In the genomic region with DNA sequence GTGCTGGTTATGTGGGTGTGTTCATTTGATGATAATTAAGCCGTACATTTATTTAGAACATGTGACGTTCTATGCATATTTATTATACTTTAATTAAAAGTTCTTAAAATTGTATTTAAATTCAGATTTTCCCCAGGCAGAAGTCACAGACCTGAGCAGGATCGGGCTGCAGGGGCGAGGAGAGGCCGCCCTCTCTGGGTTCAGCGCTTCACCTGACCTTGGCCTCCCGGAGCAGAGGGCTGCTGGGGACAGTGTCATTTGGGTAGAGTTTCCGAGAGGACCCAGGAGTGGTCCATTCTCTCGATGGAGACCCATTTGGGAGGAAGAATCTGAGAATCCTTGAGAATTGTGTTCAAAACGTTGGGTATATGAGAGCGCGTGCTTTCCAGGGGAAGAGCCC, we compare ENCODE assay signal across 15 cellular contexts. TPM values are rescaled to one million over a fixed set of nuclear protein-coding genes. Genes with fewer than 3 reads are reported as not detected.
DNase-seq lines count a peak whose midpoint lies in the region; ATAC-seq and TF ChIP-seq lines count a peak whose summit lies in the region.
"Had no signal": no experiment of that assay in that cellular context is flagged by ENCODE, and none has a peak within 500 bp of the region (broad histone marks: within the 10 kb centered on the region; RNA-seq: fewer than 3 reads in every experiment).

No MANE protein-coding gene starts in this region.

- H3K4me2 ChIP-seq in GM23338: peak overlapping the region; percentile 90

- H2AFZ ChIP-seq in GM23338: peak overlapping the region; percentile 98

- H3K36me3 ChIP-seq in GM23338 (ENCODE audit: insufficient read depth) (no peaks in the 10 kb centered on the region; the same call in 1 of the 2 replicates), iPS DF 6.9 (ENCODE audit: control insufficient read depth, insufficient read depth, low read length) (no peaks in the 10 kb centered on the region), testis (ENCODE audit: low read depth, missing control alignments) (no peaks in the 10 kb centered on the region), HAP-1 (replicated peaks) (no peaks in the 10 kb centered on the region)

- H3F3A ChIP-seq in GM23338 (replicated peaks; ENCODE audit: low read depth): no peaks in the 10 kb centered on the region

- CTCF ChIA-PET in WTC11 (lab: Charles Lee): interaction anchor here (1.0 kb wide), 1 partner anchor 10 kb away, joined by 8 read pairs; no protein-coding TSS in a partner anchor

- no peak overlapping the region for H3K27ac Mint-ChIP-seq in GM23338
- H3K27ac Mint-ChIP-seq in WTC11: no peak overlapping the region
- no peak overlapping the region for H3K27ac Mint-ChIP-seq in nephron progenitor cell
- H3K27ac Mint-ChIP-seq in activated naive CD8-positive, alpha-beta T cell treated with anti-CD3 and anti-CD28 coated beads for 36 hours: no peak overlapping the region

- H3K9me3 ChIP-seq in iPS DF 6.9 (ENCODE audit: control insufficient read depth, insufficient read depth, low read length) (no peaks in the 10 kb centered on the region), testis (no peaks in the 10 kb centered on the region), HAP-1 (no peaks in the 10 kb centered on the region)

- intact Hi-C loops in testis (cut with DNase I; ENCODE audit: low total_unique reads): no loop called here

- POLR2A ChIA-PET in WTC11 (lab: Charles Lee): no interaction called here

- H3K79me2 ChIP-seq in GM23338 (replicated peaks; ENCODE audit: insufficient read depth): no peaks in the 10 kb centered on the region

- peaks cover 22% of the 10 kb centered on the region for H3K27me3 Mint-ChIP-seq in GM23338 (ENCODE audit: insufficient read depth, low read depth, poor library complexity)
- H3K27me3 Mint-ChIP-seq in WTC11 (ENCODE audit: low read depth): peaks cover 57% of the 10 kb centered on the region
- H3K27me3 Mint-ChIP-seq in nephron progenitor cell (ENCODE audit: low read depth, poor library complexity): peaks cover 73% of the 10 kb centered on the region
- H3K27me3 Mint-ChIP-seq in activated naive CD8-positive, alpha-beta T cell treated with anti-CD3 and anti-CD28 coated beads for 36 hours: peaks cover 61% of the 10 kb centered on the region

- H3K9me3 Mint-ChIP-seq in GM23338: 0 out of 3 replicates have a peak, but pooled peaks cover 6% of the 10 kb centered on the region
- peaks cover 8% of the 10 kb centered on the region for H3K9me3 Mint-ChIP-seq in WTC11
- H3K9me3 Mint-ChIP-seq in nephron progenitor cell: peaks cover 15% of the 10 kb centered on the region
- H3K9me3 Mint-ChIP-seq in activated naive CD8-positive, alpha-beta T cell treated with anti-CD3 and anti-CD28 coated beads for 36 hours: peaks cover 8% of the 10 kb centered on the region

- H4K20me1 ChIP-seq in GM23338 (replicated peaks; ENCODE audit: insufficient read depth): no peaks in the 10 kb centered on the region

- no peaks in the 10 kb centered on the region for H3K36me3 Mint-ChIP-seq in GM23338 (ENCODE audit: low read depth)
- no peaks in the 10 kb centered on the region for H3K36me3 Mint-ChIP-seq in WTC11
- no peaks in the 10 kb centered on the region for H3K36me3 Mint-ChIP-seq in nephron progenitor cell (ENCODE audit: low read depth)
- H3K36me3 Mint-ChIP-seq in activated naive CD8-positive, alpha-beta T cell treated with anti-CD3 and anti-CD28 coated beads for 36 hours: no peaks in the 10 kb centered on the region

- ATAC-seq in GM23338: peak; percentile 52
- peak; percentile 19; the same call in 1 of the 2 replicates for ATAC-seq in WTC11

- H3K4me1 ChIP-seq in GM23338 (ENCODE audit: insufficient read depth) (peaks cover 10% of the 10 kb centered on the region), iPS DF 6.9 (ENCODE audit: control insufficient read depth, insufficient read depth, low read length) (no peaks in the 10 kb centered on the region; the same call in 1 of the 2 replicates), testis (peaks cover 4% of the 10 kb centered on the region), HAP-1 (no peaks in the 10 kb centered on the region)

- TF ChIP-seq POLR2A in testis (IDR thresholded peaks at IDR 0.05): no peak

- H3K4me3 Mint-ChIP-seq in GM23338 (peak overlapping the region; percentile 77), WTC11 (peak overlapping the region; percentile 78), nephron progenitor cell (peak overlapping the region; percentile 80)
- H3K4me3 Mint-ChIP-seq in activated naive CD8-positive, alpha-beta T cell treated with anti-CD3 and anti-CD28 coated beads for 36 hours: no peak overlapping the region

- TF ChIP-seq CTCF in GM23338 (conservative IDR thresholded peaks at IDR 0.05; ENCODE audit: low read depth in 2 of 2) (no peak), WTC11 (IDR thresholded peaks at IDR 0.05) (no peak), nephron progenitor cell (IDR thresholded peaks at IDR 0.05) (no peak), testis (IDR thresholded peaks at IDR 0.05) (no peak)

- H3K4me1 Mint-ChIP-seq in GM23338: peaks cover 13% of the 10 kb centered on the region; the same call in 2 of the 3 replicates
- peaks cover 18% of the 10 kb centered on the region for H3K4me1 Mint-ChIP-seq in WTC11
- H3K4me1 Mint-ChIP-seq in nephron progenitor cell: peaks cover 43% of the 10 kb centered on the region
- H3K4me1 Mint-ChIP-seq in activated naive CD8-positive, alpha-beta T cell treated with anti-CD3 and anti-CD28 coated beads for 36 hours: peaks cover 11% of the 10 kb centered on the region

- H3K27ac ChIP-seq in GM23338 (ENCODE audit: low read depth): no peak overlapping the region
- H3K27ac ChIP-seq in iPS DF 6.9 (ENCODE audit: low read length): no peak overlapping the region
- no peak overlapping the region for H3K27ac ChIP-seq in testis

- WGBS in iPS DF 6.9 (ENCODE audit: insufficient coverage, insufficient read length): no CpG with 5 or more reads among the region's 12 CpGs
- 31 to 35% methylated on average over 9 to 12 of the region's 12 CpGs for WGBS in testis, 2 donors

- peak; percentile 17 for DNase-seq in GM23338 (ENCODE audit: low spot score)
- DNase-seq in WTC11 (ENCODE audit: low spot score): no peak
- no peak for DNase-seq in iPS DF 6.9 (ENCODE audit: low read depth, low spot score)
- DNase-seq in nephron progenitor cell: no peak
- DNase-seq in testis: no peak
- no peak for DNase-seq in HAP-1 (ENCODE audit: low spot score in 2 of 2)
- DNase-seq in HuH-7 (ENCODE audit: low spot score): no peak
- DNase-seq in activated naive CD8-positive, alpha-beta T cell treated with anti-CD3 and anti-CD28 coated beads for 36 hours: no peak
- DNase-seq: DMS 273 treated with DMSO at 0.1 percent for 48 hours, IMR-90, Kasumi-1, NCI-H2029, NCI-H510A, OCI-M1, RPMI8226 had no signal

- H3K4me3 ChIP-seq in GM23338 (peak overlapping the region; percentile 75), iPS DF 6.9 (ENCODE audit: low read length) (0 out of 2 replicates have a peak overlapping the region, but pooled peaks have one; percentile 44), testis (no peak overlapping the region), HAP-1 (no peak overlapping the region)

- in situ Hi-C loops in HAP-1 (cut with MboI; ENCODE audit: low sequenced_read_pairs): loop anchor here (25.0 kb wide), 1 partner anchor 814 kb away; the partner anchor contains the start of genes ANAPC13 and CEP63

- H3K9me2 ChIP-seq in GM23338 (ENCODE audit: insufficient read depth): no peaks in the 10 kb centered on the region

- H3K27me3 ChIP-seq in GM23338 (ENCODE audit: insufficient read depth) (peaks cover 46% of the 10 kb centered on the region), iPS DF 6.9 (ENCODE audit: control insufficient read depth, insufficient read depth, low read length) (peaks cover 12% of the 10 kb centered on the region), testis (no peaks in the 10 kb centered on the region), HAP-1 (ENCODE audit: low read depth) (peaks cover 6% of the 10 kb centered on the region; the same call in 1 of the 2 replicates)

TF ChIP-seq in GM23338, 12 proteins besides CTCF, POLR2A, EP300 and RAD21 (continues in another document):
- TF ChIP-seq POLR2AphosphoS5 (IDR thresholded peaks at IDR 0.05; ENCODE audit: low read depth): no peak
- no peak for TF ChIP-seq EZH2phosphoT487 (IDR thresholded peaks at IDR 0.05; ENCODE audit: unreplicated experiment)
- TF ChIP-seq, protein P1, sequence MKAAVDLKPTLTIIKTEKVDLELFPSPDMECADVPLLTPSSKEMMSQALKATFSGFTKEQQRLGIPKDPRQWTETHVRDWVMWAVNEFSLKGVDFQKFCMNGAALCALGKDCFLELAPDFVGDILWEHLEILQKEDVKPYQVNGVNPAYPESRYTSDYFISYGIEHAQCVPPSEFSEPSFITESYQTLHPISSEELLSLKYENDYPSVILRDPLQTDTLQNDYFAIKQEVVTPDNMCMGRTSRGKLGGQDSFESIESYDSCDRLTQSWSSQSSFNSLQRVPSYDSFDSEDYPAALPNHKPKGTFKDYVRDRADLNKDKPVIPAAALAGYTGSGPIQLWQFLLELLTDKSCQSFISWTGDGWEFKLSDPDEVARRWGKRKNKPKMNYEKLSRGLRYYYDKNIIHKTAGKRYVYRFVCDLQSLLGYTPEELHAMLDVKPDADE (IDR thresholded peaks at IDR 0.05): no peak
- no peak for TF ChIP-seq NANOG (IDR thresholded peaks at IDR 0.05; ENCODE audit: borderline replicate concordance)
- no peak for TF ChIP-seq EZH2 (IDR thresholded peaks at IDR 0.05; ENCODE audit: low read depth, unreplicated experiment)

TF ChIP-seq in WTC11, 78 proteins besides CTCF, POLR2A, EP300 and RAD21 (continues in another document):
- TF ChIP-seq GTF2I (CRISPR knock-in tag; conservative IDR thresholded peaks at IDR 0.05): no peak
- TF ChIP-seq, protein P2, sequence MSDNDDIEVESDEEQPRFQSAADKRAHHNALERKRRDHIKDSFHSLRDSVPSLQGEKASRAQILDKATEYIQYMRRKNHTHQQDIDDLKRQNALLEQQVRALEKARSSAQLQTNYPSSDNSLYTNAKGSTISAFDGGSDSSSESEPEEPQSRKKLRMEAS (CRISPR knock-in tag; IDR thresholded peaks at IDR 0.05): no peak

RNA-seq across cellular contexts. Expression of gene TOPBP1, which starts 12.0 kb away (rescaled TPM):
- total RNA-seq in GM23338 (2014; rRNA removed; shearing (Covaris generic)): 42.2 and 65.4 TPM in 2 replicates
- polyA plus RNA-seq in GM23338 (2016; fragmentation: Nextera tagmentation; extraction: Ambion mirVana): 13.8 and 15.8 TPM in 2 replicates
- total RNA-seq in WTC11 (2021): 34.3 to 36.2 TPM (median 34.4 TPM) in 3 replicates
- total RNA-seq in testis: 10 to 100 TPM; 40.9 to 62.6 TPM
- 51.7 TPM for polyA plus RNA-seq in testis (ENCODE audit: insufficient read depth, low read depth, low replicate concordance)
- 10 to 100 TPM; 82.3 to 84.4 TPM for total RNA-seq in activated naive CD8-positive, alpha-beta T cell treated with anti-CD3 and anti-CD28 coated beads for 36 hours

Comparison
In these comparisons a context has a peak if more than half of its experiments do, and no peak if none do; other contexts are left out.
1. H3K4me3 ChIP-seq: peak in GM23338 (single experiment) and iPS DF 6.9 (single experiment); none in testis (0 of 2) and HAP-1 (single experiment).